Comparison of ENCODE assay signal across 11 cellular contexts in the genomic region with DNA sequence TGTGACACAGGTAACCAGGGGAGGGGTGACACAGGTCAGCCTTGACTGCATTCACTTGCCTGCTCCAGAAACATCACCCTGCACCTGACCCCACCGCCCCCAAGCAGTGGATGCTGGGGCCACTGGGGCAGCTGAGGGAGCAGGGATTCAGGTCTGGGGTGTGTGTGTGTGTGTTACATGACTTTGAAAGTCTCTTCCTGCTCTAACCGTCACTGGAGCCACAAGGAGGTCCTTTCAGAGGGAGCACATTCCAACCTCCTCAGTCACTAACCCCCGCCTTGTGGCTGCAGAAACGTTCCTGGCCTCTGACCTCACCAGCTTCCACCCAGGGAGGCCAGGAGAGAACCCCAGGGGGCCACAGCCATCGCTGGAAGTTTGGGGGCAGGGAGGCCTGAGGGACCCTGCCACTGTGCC. TPM values are rescaled to one million over a fixed set of nuclear protein-coding genes. Genes with fewer than 3 reads are reported as not detected.
DNase-seq lines count a peak whose midpoint lies in the region; ATAC-seq and TF ChIP-seq lines count a peak whose summit lies in the region.
"Had no signal": no experiment of that assay in that cellular context is flagged by ENCODE, and none has a peak within 500 bp of the region (broad histone marks: within the 10 kb centered on the region; RNA-seq: fewer than 3 reads in every experiment).

No MANE protein-coding gene starts in this region.

- H3K36me3 Mint-ChIP-seq in Caco-2 (ENCODE audit: insufficient read depth, unreplicated experiment), result peaks cover 13% of the 10 kb centered on the region
- H3K36me3 Mint-ChIP-seq in CD8-positive, alpha-beta T cell, result no peaks in the 10 kb centered on the region

- TF ChIP-seq CTCF in Caco-2 (IDR thresholded peaks at IDR 0.05; ENCODE audit: insufficient read depth in 1 of 2, low read depth in 1 of 2, low read length in 1 of 2, severe bottlenecking in 1 of 2, unreplicated experiment in 1 of 2) (no peak), coronary artery (IDR thresholded peaks at IDR 0.05) (no peak)
- TF ChIP-seq CTCF in CD8-positive, alpha-beta T cell (IDR thresholded peaks at IDR 0.05), result no peak

- H3K4me3 Mint-ChIP-seq in Caco-2 (ENCODE audit: unreplicated experiment), result no peak overlapping the region
- H3K4me3 Mint-ChIP-seq in CD8-positive, alpha-beta T cell, result no peak overlapping the region

- peak; percentile 62 to 78 for DNase-seq in Caco-2
- peak; percentile 63 to 74 for DNase-seq in Kasumi-1 (lab: John Stamatoyannopoulos, UW)
- peak; percentile 64 for DNase-seq in amniotic stem cell (lab: John Stamatoyannopoulos, UW)
- DNase-seq in kidney tubule cell (ENCODE audit: low spot score), result peak; percentile 97
- DNase-seq in CD8-positive, alpha-beta T cell, result no peak
- DNase-seq in coronary artery (ENCODE audit: low spot score), result no peak
- no peak for DNase-seq in activated gamma-delta T cell (lab: John Stamatoyannopoulos, UW)
- DNase-seq: NCI-H2171 treated with DMSO at 0.1 percent for 48 hours, T-helper 2 cell had no signal

- H3K27ac Mint-ChIP-seq in Caco-2 (ENCODE audit: unreplicated experiment), result peak overlapping the region; percentile 58
- H3K27ac Mint-ChIP-seq in CD8-positive, alpha-beta T cell, result no peak overlapping the region

- H3K9me3 ChIP-seq in Caco-2, result no peaks in the 10 kb centered on the region
- H3K9me3 ChIP-seq in CD8-positive, alpha-beta T cell (ENCODE audit: low read length), result no peaks in the 10 kb centered on the region
- H3K9me3 ChIP-seq: thoracic aorta had no signal

- CTCF ChIA-PET in Caco-2 (lab: Charles Lee), result interaction anchor here (3.8 kb wide), 1 partner anchor 15 kb away, joined by 36 read pairs; the partner anchor contains the start of gene FIBP
- CTCF ChIA-PET in CD8-positive, alpha-beta T cell (lab: Charles Lee), result interaction anchor here (0.6 to 9.6 kb wide), 5 partner anchors 13 to 556 kb away, joined by 3 to 71 read pairs (median 4); partner anchors contain the start of genes CCDC85B and FIBP

- no peak overlapping the region for H3K27ac ChIP-seq in CD8-positive, alpha-beta T cell (ENCODE audit: low read depth, low read length)
- peak overlapping the region in 1 of 2 donors; percentile 26 for H3K27ac ChIP-seq in coronary artery

- intact Hi-C loops in Caco-2 (cut with micrococcal nuclease; ENCODE audit: unreplicated experiment), result no loop called here
- intact Hi-C loops in CD8-positive, alpha-beta T cell (cut with DNase I, micrococcal nuclease), result no loop called here

- no peaks in the 10 kb centered on the region for H3K27me3 Mint-ChIP-seq in Caco-2 (ENCODE audit: insufficient read depth, unreplicated experiment)
- peaks cover 3% of the 10 kb centered on the region for H3K27me3 Mint-ChIP-seq in CD8-positive, alpha-beta T cell (ENCODE audit: low read depth)

- no TSS peak for BruUV-seq in Caco-2 (replicated peaks; lab: Mats Ljungman, UMichigan)

- H3K4me3 ChIP-seq in Caco-2 (ENCODE audit: low read depth, low read length) (no peak overlapping the region), coronary artery (no peak overlapping the region)
- H3K4me3 ChIP-seq in CD8-positive, alpha-beta T cell (ENCODE audit: low read depth, low read length), result no peak overlapping the region
- H3K4me3 ChIP-seq: thoracic aorta had no signal

- no peaks in the 10 kb centered on the region; the same call in 1 of the 2 replicates for H3K27me3 ChIP-seq in Caco-2 (replicated peaks; ENCODE audit: control insufficient read depth, insufficient read depth, low read length)
- no peaks in the 10 kb centered on the region for H3K27me3 ChIP-seq in CD8-positive, alpha-beta T cell (ENCODE audit: insufficient read depth, low read length)

- ATAC-seq in CD8-positive, alpha-beta T cell, result no peak
- no peak for ATAC-seq in GM19467 (IDR thresholded peaks at IDR 0.05; ENCODE audit: unreplicated experiment)

- POLR2A ChIA-PET in Caco-2 (lab: Charles Lee), result interaction anchor here (1.0 kb wide), 1 partner anchor 12 kb away, joined by 4 read pairs; no protein-coding TSS in a partner anchor
- POLR2A ChIA-PET in CD8-positive, alpha-beta T cell (lab: Charles Lee), result no interaction called here

- no peaks in the 10 kb centered on the region for H3K36me3 ChIP-seq in Caco-2 (ENCODE audit: control insufficient read depth, insufficient read depth, low read length)
- H3K36me3 ChIP-seq in CD8-positive, alpha-beta T cell (ENCODE audit: insufficient read depth, low read length), result no peaks in the 10 kb centered on the region
- H3K36me3 ChIP-seq: thoracic aorta had no signal

- H3K9me3 Mint-ChIP-seq in Caco-2 (ENCODE audit: unreplicated experiment), result no peaks in the 10 kb centered on the region
- H3K9me3 Mint-ChIP-seq in CD8-positive, alpha-beta T cell, result no peaks in the 10 kb centered on the region

- H3K4me1 Mint-ChIP-seq in Caco-2 (ENCODE audit: low read depth, unreplicated experiment), result peaks cover 22% of the 10 kb centered on the region
- peaks cover 6% of the 10 kb centered on the region for H3K4me1 Mint-ChIP-seq in CD8-positive, alpha-beta T cell (ENCODE audit: low read depth)

- peaks cover 29% of the 10 kb centered on the region for H3K4me1 ChIP-seq in Caco-2
- H3K4me1 ChIP-seq in CD8-positive, alpha-beta T cell (ENCODE audit: insufficient read depth, low read length), result peaks cover 20% of the 10 kb centered on the region

RNA-seq across cellular contexts. Expression of gene FOSL1, which starts 2.9 kb away (rescaled TPM):
- 2.7 and 3.9 TPM in 2 replicates for total RNA-seq in Caco-2 (2022)
- total RNA-seq in CD8-positive, alpha-beta T cell, result 1 to 10 TPM; 2.0 to 4.0 TPM

RNA-seq across cellular contexts. Expression of gene CCDC85B, which starts 12.6 kb away (rescaled TPM):
- total RNA-seq in Caco-2 (2022), result 13.3 and 14.7 TPM in 2 replicates
- total RNA-seq in CD8-positive, alpha-beta T cell, result 10 to 100 TPM; 25.6 to 27.4 TPM

RNA-seq across cellular contexts. Expression of gene FIBP, which starts 14.8 kb away (rescaled TPM):
- total RNA-seq in Caco-2 (2022), result 56.8 and 61.5 TPM in 2 replicates
- 10 to 100 TPM; 16.5 to 19.3 TPM for total RNA-seq in CD8-positive, alpha-beta T cell

RNA-seq across cellular contexts. Expression of gene C11orf68, which starts 15.8 kb away (rescaled TPM):
- 19.7 and 20.1 TPM in 2 replicates for total RNA-seq in Caco-2 (2022)
- 10 to 100 TPM; 12.3 TPM for total RNA-seq in CD8-positive, alpha-beta T cell

RNA-seq across cellular contexts. Expression of gene DRAP1, which starts 16.2 kb away (rescaled TPM):
- total RNA-seq in Caco-2 (2022), result 91.0 and 93.1 TPM in 2 replicates
- total RNA-seq in CD8-positive, alpha-beta T cell, result 10 to 100 TPM; 62.2 to 63.1 TPM

Comparison
In these comparisons a context has a peak if more than half of its experiments do, and no peak if none do; other contexts are left out.
1. DNase-seq: peak in Caco-2 (2 of 2), Kasumi-1 (2 of 2), amniotic stem cell (single experiment) and kidney tubule cell (single experiment); none in CD8-positive, alpha-beta T cell (0 of 7), coronary artery (single experiment) and activated gamma-delta T cell (single experiment).